In genomic region chr19:19627442-19627715, GRCh38 we compare ENCODE assay signal across 6 cellular contexts. TPM values are rescaled to one million over a fixed set of nuclear protein-coding genes. Genes with fewer than 3 reads are reported as not detected.
A peak's percentile ranks its signal among the peaks of the same experiment; 100 is the strongest.
DNase-seq lines count a peak whose midpoint lies in the region; ATAC-seq and TF ChIP-seq lines count a peak whose summit lies in the region.

No MANE protein-coding gene starts in this region.

- peaks cover 0 to 16% (median 10%) of the 10 kb centered on the region in 12 donors for H3K4me1 ChIP-seq in heart left ventricle
- H3K4me1 ChIP-seq in transverse colon = peaks cover 0 to 20% (median 10%) of the 10 kb centered on the region in 4 donors

- H3K9me3 ChIP-seq in heart left ventricle (no peaks in the 10 kb centered on the region), transverse colon (no peaks in the 10 kb centered on the region)

- WGBS in heart left ventricle, 4 donors = 26 to 40% (median 34%) methylated on average over 5 of the region's 5 CpGs
- WGBS in transverse colon (ENCODE audit: low coverage in 1 of 2), 2 donors = 7 to 15% methylated on average over 4 to 5 of the region's 5 CpGs

- H3K27ac ChIP-seq in heart left ventricle (peak overlapping the region in 1 of 12 donors; percentile 58), transverse colon (peak overlapping the region; percentile 67 to 84 (median 79))

- ATAC-seq in heart left ventricle (no peak), left cardiac atrium (no peak), HG03095 (IDR thresholded peaks at IDR 0.05; ENCODE audit: unreplicated experiment) (no peak)

- H3K4me3 ChIP-seq in heart left ventricle (peak overlapping the region in 9 of 12 donors; percentile 36 to 60 (median 47)), transverse colon (peak overlapping the region in 3 of 4 donors; percentile 56 to 72 (median 72))

- in situ Hi-C loops in transverse colon (cut with MboI; ENCODE audit: low pct_ligation_motif_present in 1 of 4, low pct_unique_long_range_greater_than_20kb in 1 of 4, low sequenced_read_pairs in 3 of 4) = loop anchor here in 1 of 4 donors (25.0 kb wide), 1 partner anchor 90 kb away; the partner anchor contains the start of genes CILP2 and YJEFN3

- TF ChIP-seq POLR2A in heart left ventricle (IDR thresholded peaks at IDR 0.05) = no peak
- TF ChIP-seq POLR2A in transverse colon (IDR thresholded peaks at IDR 0.05) = no peak

- TF ChIP-seq CTCF in heart left ventricle (IDR thresholded peaks at IDR 0.05) (no peak), transverse colon (IDR thresholded peaks at IDR 0.05) (no peak)

- H3K36me3 ChIP-seq in heart left ventricle = peaks cover 0 to 28% (median 0%) of the 10 kb centered on the region in 9 donors
- peaks cover 0 to under 1% (median 0%) of the 10 kb centered on the region in 4 donors for H3K36me3 ChIP-seq in transverse colon

- intact Hi-C loops in heart left ventricle (cut with DNase I) (no loop called here), left cardiac atrium (cut with DNase I) (no loop called here), transverse colon (cut with DNase I; ENCODE audit: low total_unique reads) (no loop called here)

- H3K27me3 ChIP-seq in heart left ventricle (peaks cover 0 to 27% (median 10%) of the 10 kb centered on the region in 9 donors), transverse colon (no peaks in the 10 kb centered on the region)

- no peak for TF ChIP-seq EP300 in transverse colon (IDR thresholded peaks at IDR 0.05; ENCODE audit: low read depth)

- no peak for DNase-seq in heart left ventricle
- DNase-seq in left cardiac atrium = no peak
- DNase-seq in germinal center (ENCODE audit: low spot score) = peak; percentile 35
- no peak for DNase-seq in transverse colon
- DNase-seq in cerebellum (ENCODE audit: low spot score) = no peak

RNA-seq across cellular contexts. Expression of gene LPAR2, which starts 0.6 kb away (rescaled TPM):
- total RNA-seq in heart left ventricle = 1 to 10 TPM in 2 of 9 donors, under 1 TPM in 6, not detected in 1; 0.24 to 6.1 (median 0.74) TPM
- polyA plus RNA-seq in heart left ventricle = 1 to 10 TPM in 1 of 2 donors, under 1 TPM in 1; 0.46 to 1.6 TPM
- 1 to 10 TPM in 1 of 2 donors, under 1 TPM in 1; 0.47 to 2.6 TPM for total RNA-seq in left cardiac atrium
- 10 to 100 TPM; 19.2 to 52.5 (median 32.6) TPM for total RNA-seq in transverse colon
- total RNA-seq in cerebellum = 23.0 TPM

RNA-seq across cellular contexts. Expression of gene PBX4, which starts 8.9 kb away (rescaled TPM):
- total RNA-seq in heart left ventricle (under 1 TPM in 2 of 9 donors, not detected in 7; 0.43 to 0.69 TPM), left cardiac atrium (under 1 TPM; 0.35 to 0.37 TPM), transverse colon (10 to 100 TPM in 1 of 4 donors, 1 to 10 TPM in 3; 1.9 to 11.9 (median 5.1) TPM), cerebellum (13.3 TPM)
- under 1 TPM in 1 of 2 donors, not detected in 1; 0.53 TPM for polyA plus RNA-seq in heart left ventricle

RNA-seq across cellular contexts. Expression of gene GMIP, which starts 16.1 kb away (rescaled TPM):
- 10 to 100 TPM in 2 of 9 donors, 1 to 10 TPM in 7; 1.1 to 21.7 (median 2.5) TPM for total RNA-seq in heart left ventricle
- 1 to 10 TPM; 2.1 TPM for polyA plus RNA-seq in heart left ventricle
- 1 to 10 TPM; 5.8 to 7.5 TPM for total RNA-seq in left cardiac atrium
- 10 to 100 TPM; 17.3 to 84.9 (median 27.2) TPM for total RNA-seq in transverse colon
- 8.1 TPM for total RNA-seq in cerebellum

RNA-seq across cellular contexts. Expression of gene ATP13A1, which starts 36.1 kb away (rescaled TPM):
- total RNA-seq in heart left ventricle = 10 to 100 TPM; 15.7 to 65.8 (median 23.1) TPM
- polyA plus RNA-seq in heart left ventricle = 10 to 100 TPM; 16.1 to 22.0 TPM
- 10 to 100 TPM; 24.1 to 29.6 TPM for total RNA-seq in left cardiac atrium
- total RNA-seq in transverse colon = 100 to 1,000 TPM; 112 to 929 (median 402) TPM
- total RNA-seq in cerebellum = 28.1 TPM

RNA-seq across cellular contexts. Expression of gene ZNF101, which starts 41.3 kb away (rescaled TPM):
- total RNA-seq in heart left ventricle = 1 to 10 TPM; 1.5 to 6.8 (median 3.4) TPM
- polyA plus RNA-seq in heart left ventricle = 1 to 10 TPM; 3.4 to 3.7 TPM
- total RNA-seq in left cardiac atrium = 1 to 10 TPM; 4.9 to 6.4 TPM
- 10 to 100 TPM in 3 of 4 donors, 1 to 10 TPM in 1; 6.8 to 16.8 (median 11.1) TPM for total RNA-seq in transverse colon
- 9.1 TPM for total RNA-seq in cerebellum
